ENCODE assay signal across 10 cellular contexts in genomic region chr1:160429702-160430535, GRCh38. TPM values are rescaled to one million over a fixed set of nuclear protein-coding genes. Genes with fewer than 3 reads are reported as not detected.
DNase-seq lines count a peak whose midpoint lies in the region; ATAC-seq, FAIRE-seq and TF ChIP-seq lines count a peak whose summit lies in the region.
"Had no signal": no experiment of that assay in that cellular context is flagged by ENCODE, and none has a peak within 500 bp of the region (broad histone marks: within the 10 kb centered on the region; RNA-seq: fewer than 3 reads in every experiment).

No MANE protein-coding gene starts in this region.

- H3K36me3 Mint-ChIP-seq in IgD-negative memory B cell (peaks cover under 1% of the 10 kb centered on the region), mesothelial cell of epicardium (peaks cover 13% of the 10 kb centered on the region)

- TF ChIP-seq POLR2A in GM12891 (IDR thresholded peaks at IDR 0.05; ENCODE audit: low read depth, low read length) = no peak

- H3K4me1 Mint-ChIP-seq in IgD-negative memory B cell (peaks cover 41 to 57% (median 42%) of the 10 kb centered on the region in 3 donors), mesothelial cell of epicardium (peaks cover 7% of the 10 kb centered on the region)

- H3K27me3 Mint-ChIP-seq in IgD-negative memory B cell (peaks cover 1% of the 10 kb centered on the region), mesothelial cell of epicardium (ENCODE audit: low read depth) (peaks cover 1% of the 10 kb centered on the region)

- DNase-seq in GM12891 (ENCODE audit: insufficient read length, low spot score) (no peak), mesothelial cell of epicardium (ENCODE audit: low spot score in 2 of 2, unreplicated experiment in 2 of 2) (no peak), NCI-H526 (lab: John Stamatoyannopoulos, UW) (no peak), midbrain (lab: John Stamatoyannopoulos, UW) (no peak), cerebellar cortex (ENCODE audit: low spot score) (no peak)
- DNase-seq: NK-92 treated with Interleukin-12 subunit alpha and Interleukin-12 subunit beta, amount 100 ng/mL, for 24 hours had no signal

- peak overlapping the region; percentile 3 to 55 (median 18) for H3K4me3 Mint-ChIP-seq in IgD-negative memory B cell
- H3K4me3 Mint-ChIP-seq in mesothelial cell of epicardium = no peak overlapping the region

- ATAC-seq in GM21423 (IDR thresholded peaks at IDR 0.05; ENCODE audit: unreplicated experiment) (peak; percentile 40), HG03457 (IDR thresholded peaks at IDR 0.05; ENCODE audit: unreplicated experiment) (no peak)

- TF ChIP-seq CTCF in mesothelial cell of epicardium (IDR thresholded peaks at IDR 0.05; ENCODE audit: unreplicated experiment) = no peak

- H3K27ac Mint-ChIP-seq in IgD-negative memory B cell = peak overlapping the region; percentile 84 to 95 (median 88)
- H3K27ac Mint-ChIP-seq in mesothelial cell of epicardium = peak overlapping the region; percentile 10

- H3K9me3 Mint-ChIP-seq in IgD-negative memory B cell (peaks cover 4 to 14% (median 7%) of the 10 kb centered on the region in 3 donors), mesothelial cell of epicardium (peaks cover 7% of the 10 kb centered on the region)

- peak; percentile 93 for FAIRE-seq in GM12891 (lab: Jason Lieb, UNC)
- FAIRE-seq: endothelial cell of umbilical vein had no signal

TF ChIP-seq in GM12891, 5 proteins besides CTCF, POLR2A, EP300 and RAD21:
- TF ChIP-seq POLR2AphosphoS5 (IDR thresholded peaks at IDR 0.05; ENCODE audit: low read depth, low read length) (no peak), POU2F2 (IDR thresholded peaks at IDR 0.05; ENCODE audit: low read depth, low read length) (no peak), SPI1 (IDR thresholded peaks at IDR 0.05; ENCODE audit: low read depth, low read length) (no peak), TAF1 (IDR thresholded peaks at IDR 0.05; ENCODE audit: low read depth, low read length) (no peak), PAX5 (IDR thresholded peaks at IDR 0.05; ENCODE audit: insufficient read depth, low read length, severe bottlenecking) (no peak)
TF ChIP-seq in GM12891: peak in this region for 0.

RNA-seq across cellular contexts. Expression of gene VANGL2, which starts 29.6 kb away (rescaled TPM):
- polyA plus RNA-seq in GM12891 (2012; ENCODE audit: low read depth, missing spikeins) = 0.78 TPM
- not detected for polyA plus RNA-seq in IgD-negative memory B cell
- total RNA-seq in mesothelial cell of epicardium = 55.5 to 59.5 TPM (median 57.2 TPM) in 3 replicates
- total RNA-seq: endothelial cell of umbilical vein had no signal
